Comparison of ENCODE assay signal across 6 cellular contexts in the genomic region with DNA sequence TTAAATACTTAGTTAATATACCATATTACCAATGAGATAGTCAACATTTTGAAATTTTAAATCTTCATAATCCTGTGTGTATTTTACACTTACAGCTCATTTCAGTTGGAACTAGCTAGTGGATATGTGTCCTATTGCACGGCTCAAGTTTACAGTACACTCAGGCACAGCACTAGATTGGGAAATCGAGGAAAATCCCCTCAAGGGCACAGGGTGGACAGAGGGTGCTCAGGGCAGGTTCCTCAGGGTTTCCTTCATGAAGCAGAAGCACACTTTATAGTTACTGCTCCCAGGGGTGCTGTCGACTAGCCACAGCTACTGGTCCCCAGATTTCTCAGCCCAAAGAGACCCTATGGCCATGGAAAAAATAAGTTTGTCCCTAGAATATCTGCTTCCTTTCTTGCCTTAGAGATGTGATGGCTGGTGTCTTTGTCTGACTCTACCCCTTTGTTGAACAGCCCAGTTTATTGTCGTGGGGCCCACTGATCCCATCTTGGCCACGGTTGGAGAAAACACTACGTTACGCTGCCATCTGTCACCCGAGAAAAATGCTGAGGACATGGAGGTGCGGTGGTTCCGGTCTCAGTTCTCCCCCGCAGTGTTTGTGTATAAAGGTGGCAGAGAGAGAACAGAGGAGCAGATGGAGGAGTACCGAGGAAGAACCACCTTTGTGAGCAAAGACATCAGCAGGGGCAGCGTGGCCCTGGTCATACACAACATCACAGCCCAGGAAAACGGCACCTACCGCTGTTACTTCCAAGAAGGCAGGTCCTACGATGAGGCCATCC. TPM values are rescaled to one million over a fixed set of nuclear protein-coding genes. Genes with fewer than 3 reads are reported as not detected.
DNase-seq lines count a peak whose midpoint lies in the region; ATAC-seq and TF ChIP-seq lines count a peak whose summit lies in the region.

No MANE protein-coding gene starts in this region.

- peaks cover 30 to 33% of the 10 kb centered on the region in 2 experiments for H3K36me3 ChIP-seq in SK-N-SH (replicated peaks in 1 of 2; ENCODE audit: control insufficient read depth in 1 of 2, insufficient read depth in 2 of 2, low read length in 1 of 2)
- peaks cover 29 to 42% of the 10 kb centered on the region in 2 donors for H3K36me3 ChIP-seq in duodenal mucosa (ENCODE audit: control insufficient read depth in 1 of 2, insufficient read depth in 2 of 2, low read length in 2 of 2)
- peaks cover 15% of the 10 kb centered on the region for H3K36me3 ChIP-seq in smooth muscle cell (ENCODE audit: low read depth)

- no peak for ATAC-seq in SK-N-SH treated with all-trans-retinoic acid at 6 μM for 48 hours

- H3K4me2 ChIP-seq in SK-N-SH: peak overlapping the region; percentile 90
- H3K4me2 ChIP-seq in smooth muscle cell: peak overlapping the region; percentile 79

- no peak for TF ChIP-seq RAD21 in SK-N-SH (IDR thresholded peaks at IDR 0.05; ENCODE audit: low read length)

- H3K9ac ChIP-seq in SK-N-SH (no peak overlapping the region), duodenal mucosa (ENCODE audit: low read depth in 1 of 2, low read length in 2 of 2) (peak overlapping the region in 1 of 2 donors; percentile 33), smooth muscle cell (ENCODE audit: low read depth) (no peak overlapping the region)

- CTCF ChIA-PET in SK-N-SH (lab: Yijun Ruan, JAX): no interaction called here

- H3K27ac ChIP-seq in SK-N-SH (ENCODE audit: low read depth in 2 of 2, low read length in 1 of 2) (no peak overlapping the region), duodenal mucosa (ENCODE audit: low read depth, low read length) (no peak overlapping the region), smooth muscle cell (ENCODE audit: low read depth) (no peak overlapping the region)

- H3K79me2 ChIP-seq in SK-N-SH (ENCODE audit: insufficient read depth) (peaks cover 46% of the 10 kb centered on the region), smooth muscle cell (ENCODE audit: low read depth) (peaks cover 41% of the 10 kb centered on the region)

- H3K27me3 ChIP-seq in SK-N-SH (ENCODE audit: insufficient read depth) (no peaks in the 10 kb centered on the region), duodenal mucosa (ENCODE audit: control insufficient read depth in 1 of 2, insufficient read depth in 2 of 2, low read length in 2 of 2) (no peaks in the 10 kb centered on the region), smooth muscle cell (ENCODE audit: low read depth) (no peaks in the 10 kb centered on the region)

- TF ChIP-seq CTCF in SK-N-SH (IDR thresholded peaks at IDR 0.05) (no peak), smooth muscle cell (IDR thresholded peaks at IDR 0.05; ENCODE audit: borderline replicate concordance, insufficient read depth, poor library complexity, severe bottlenecking) (no peak)

- H4K20me1 ChIP-seq in SK-N-SH (ENCODE audit: insufficient read depth): no peaks in the 10 kb centered on the region
- H4K20me1 ChIP-seq in smooth muscle cell (ENCODE audit: low read depth): peaks cover 8% of the 10 kb centered on the region

- POLR2A ChIA-PET in SK-N-SH (lab: Yijun Ruan, JAX): no interaction called here

- no peaks in the 10 kb centered on the region for H3K9me3 ChIP-seq in SK-N-SH
- no peaks in the 10 kb centered on the region for H3K9me3 ChIP-seq in duodenal mucosa (ENCODE audit: control insufficient read depth in 1 of 2, low read length in 2 of 2)
- no peaks in the 10 kb centered on the region for H3K9me3 ChIP-seq in smooth muscle cell (replicated peaks; ENCODE audit: low read depth)

- H3K4me1 ChIP-seq in SK-N-SH (ENCODE audit: control insufficient read depth in 1 of 2, insufficient read depth in 2 of 2, low read depth in 1 of 2, low read length in 1 of 2) (peaks cover 13 to 18% of the 10 kb centered on the region in 2 experiments; a peak in 1 of 4 replicates), duodenal mucosa (ENCODE audit: control insufficient read depth in 1 of 2, insufficient read depth in 2 of 2, low read length in 2 of 2) (peaks cover 29 to 31% of the 10 kb centered on the region in 2 donors), smooth muscle cell (ENCODE audit: low read depth) (peaks cover 9% of the 10 kb centered on the region)

- H3F3A ChIP-seq in SK-N-SH (replicated peaks; ENCODE audit: insufficient read depth) (no peaks in the 10 kb centered on the region), smooth muscle cell (ENCODE audit: low read depth) (no peaks in the 10 kb centered on the region)

- no peaks in the 10 kb centered on the region for H3K9me2 ChIP-seq in SK-N-SH

- WGBS in SK-N-SH (ENCODE audit: low lambda C conversion rate): 82% methylated on average over 16 of the region's 16 CpGs
- 92% methylated on average over 16 of the region's 16 CpGs for WGBS in smooth muscle cell (ENCODE audit: low lambda C conversion rate)

- no peak overlapping the region for H2AFZ ChIP-seq in SK-N-SH (ENCODE audit: low read depth)
- no peak overlapping the region for H2AFZ ChIP-seq in smooth muscle cell (ENCODE audit: low read depth)

- H3K4me3 ChIP-seq in SK-N-SH (ENCODE audit: low read depth in 2 of 2, low read length in 1 of 2) (peak overlapping the region in 1 of 2 experiments; percentile 8; a peak in 2 of 4 replicates), duodenal mucosa (ENCODE audit: low read depth in 1 of 2, low read length in 2 of 2) (peak overlapping the region; percentile 46 to 48), smooth muscle cell (peak overlapping the region; percentile 74)

- no peak for DNase-seq in SK-N-SH
- DNase-seq in smooth muscle cell (lab: John Stamatoyannopoulos, UW; ENCODE audit: unreplicated experiment): no peak
- no peak for DNase-seq in NCI-H128 (lab: John Stamatoyannopoulos, UW; ENCODE audit: unreplicated experiment)
- DNase-seq in NCI-H774 (lab: John Stamatoyannopoulos, UW): no peak

- no peak for TF ChIP-seq EP300 in SK-N-SH (IDR thresholded peaks at IDR 0.05; ENCODE audit: borderline replicate concordance in 1 of 2, low read depth in 1 of 2, low read length in 1 of 2)

TF ChIP-seq in SK-N-SH, 30 proteins besides CTCF, POLR2A, EP300 and RAD21:
- no peak for TF ChIP-seq GATA2 (CRISPR knock-in tag; IDR thresholded peaks at IDR 0.05)
- TF ChIP-seq RCOR1 (IDR thresholded peaks at IDR 0.05; ENCODE audit: low read length): no peak
- TF ChIP-seq, protein P1, sequence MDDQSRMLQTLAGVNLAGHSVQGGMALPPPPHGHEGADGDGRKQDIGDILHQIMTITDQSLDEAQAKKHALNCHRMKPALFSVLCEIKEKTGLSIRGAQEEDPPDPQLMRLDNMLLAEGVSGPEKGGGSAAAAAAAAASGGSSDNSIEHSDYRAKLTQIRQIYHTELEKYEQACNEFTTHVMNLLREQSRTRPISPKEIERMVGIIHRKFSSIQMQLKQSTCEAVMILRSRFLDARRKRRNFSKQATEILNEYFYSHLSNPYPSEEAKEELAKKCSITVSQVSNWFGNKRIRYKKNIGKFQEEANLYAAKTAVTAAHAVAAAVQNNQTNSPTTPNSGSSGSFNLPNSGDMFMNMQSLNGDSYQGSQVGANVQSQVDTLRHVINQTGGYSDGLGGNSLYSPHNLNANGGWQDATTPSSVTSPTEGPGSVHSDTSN (IDR thresholded peaks at IDR 0.05): no peak
- TF ChIP-seq NRF1 (IDR thresholded peaks at IDR 0.05; ENCODE audit: low read depth, low read length): no peak
- TF ChIP-seq FOSL2 (IDR thresholded peaks at IDR 0.05; ENCODE audit: borderline replicate concordance, low read depth): no peak
- no peak for TF ChIP-seq MEF2A (IDR thresholded peaks at IDR 0.05; ENCODE audit: borderline replicate concordance, low read depth)
- TF ChIP-seq TAF1 (IDR thresholded peaks at IDR 0.05; ENCODE audit: borderline replicate concordance, low read depth, low read length): no peak

TF ChIP-seq in SK-N-SH treated with all-trans-retinoic acid at 6 μM for 48 hours, 23 proteins besides CTCF, POLR2A, EP300 and RAD21:
- TF ChIP-seq, protein P2, sequence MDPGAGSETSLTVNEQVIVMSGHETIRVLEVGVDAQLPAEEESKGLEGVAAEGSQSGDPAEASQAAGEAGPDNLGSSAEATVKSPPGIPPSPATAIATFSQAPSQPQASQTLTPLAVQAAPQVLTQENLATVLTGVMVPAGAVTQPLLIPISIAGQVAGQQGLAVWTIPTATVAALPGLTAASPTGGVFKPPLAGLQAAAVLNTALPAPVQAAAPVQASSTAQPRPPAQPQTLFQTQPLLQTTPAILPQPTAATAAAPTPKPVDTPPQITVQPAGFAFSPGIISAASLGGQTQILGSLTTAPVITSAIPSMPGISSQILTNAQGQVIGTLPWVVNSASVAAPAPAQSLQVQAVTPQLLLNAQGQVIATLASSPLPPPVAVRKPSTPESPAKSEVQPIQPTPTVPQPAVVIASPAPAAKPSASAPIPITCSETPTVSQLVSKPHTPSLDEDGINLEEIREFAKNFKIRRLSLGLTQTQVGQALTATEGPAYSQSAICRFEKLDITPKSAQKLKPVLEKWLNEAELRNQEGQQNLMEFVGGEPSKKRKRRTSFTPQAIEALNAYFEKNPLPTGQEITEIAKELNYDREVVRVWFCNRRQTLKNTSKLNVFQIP (CRISPR knock-in tag; IDR thresholded peaks at IDR 0.05; ENCODE audit: borderline replicate concordance, low read depth): no peak

RNA-seq across cellular contexts. Expression of a gene that starts 1.5 kb away (rescaled TPM):
- 21.2 and 28.6 TPM in 2 replicates for polyA plus RNA-seq in SK-N-SH (2012; rRNA removed)
- polyA plus RNA-seq in SK-N-SH (2012; cell fraction: cytosol; rRNA removed): 18.7 and 19.5 TPM in 2 replicates
- polyA plus RNA-seq in SK-N-SH (2012; cell fraction: nucleus; rRNA removed): 46.6 and 50.0 TPM in 2 replicates
- total RNA-seq in smooth muscle cell: 27.2 and 40.5 TPM in 2 replicates
- polyA plus RNA-seq in smooth muscle cell: 31.1 and 36.3 TPM in 2 replicates

RNA-seq across cellular contexts. Expression of a gene that starts 18.9 kb away (rescaled TPM):
- 6.9 and 8.8 TPM in 2 replicates for polyA plus RNA-seq in SK-N-SH (2012; rRNA removed)
- 6.3 and 7.3 TPM in 2 replicates for polyA plus RNA-seq in SK-N-SH (2012; cell fraction: cytosol; rRNA removed)
- polyA plus RNA-seq in SK-N-SH (2012; cell fraction: nucleus; rRNA removed): 21.5 and 23.0 TPM in 2 replicates
- 1.8 and 3.5 TPM in 2 replicates for total RNA-seq in smooth muscle cell
- polyA plus RNA-seq in smooth muscle cell: 1.5 and 2.9 TPM in 2 replicates

RNA-seq across cellular contexts. Expression of a gene that starts 40.9 kb away (rescaled TPM):
- polyA plus RNA-seq in SK-N-SH (2012; rRNA removed) (not detected in 2 replicates), smooth muscle cell (not detected in 2 replicates)
- 0.01 TPM in 1 of 2 replicates, not detected in the other for polyA plus RNA-seq in SK-N-SH (2012; cell fraction: cytosol; rRNA removed)
- polyA plus RNA-seq in SK-N-SH (2012; cell fraction: nucleus; rRNA removed): not detected in 2 replicates
- 0.27 TPM in 1 of 2 replicates, not detected in the other for total RNA-seq in smooth muscle cell

RNA-seq across cellular contexts. Expression of a gene that starts 57.1 kb away (rescaled TPM):
- polyA plus RNA-seq in SK-N-SH (2012; rRNA removed): 14.2 and 17.6 TPM in 2 replicates
- polyA plus RNA-seq in SK-N-SH (2012; cell fraction: cytosol; rRNA removed): 11.9 and 13.4 TPM in 2 replicates
- polyA plus RNA-seq in SK-N-SH (2012; cell fraction: nucleus; rRNA removed): 45.8 and 55.5 TPM in 2 replicates
- 19.1 and 33.3 TPM in 2 replicates for total RNA-seq in smooth muscle cell
- 9.2 and 13.5 TPM in 2 replicates for polyA plus RNA-seq in smooth muscle cell
